8 cellular contexts compared by ENCODE assay signal in genomic region chr11:118918128-118918685, GRCh38. TPM values are rescaled to one million over a fixed set of nuclear protein-coding genes. Genes with fewer than 3 reads are reported as not detected.
A peak's percentile ranks its signal among the peaks of the same experiment; 100 is the strongest.
DNase-seq lines count a peak whose midpoint lies in the region; ATAC-seq and TF ChIP-seq lines count a peak whose summit lies in the region.

No MANE protein-coding gene starts in this region.

- DNase-seq in activated CD4-positive, alpha-beta T cell treated with anti-CD3 and anti-CD28 coated beads for 36 hours: peak; percentile 65
- DNase-seq in activated CD4-positive, alpha-beta T cell treated with anti-CD3 and anti-CD28 coated beads for 1 hour: no peak
- DNase-seq in NT2/D1 (ENCODE audit: low read depth, low spot score): no peak
- DNase-seq in central memory CD8-positive, alpha-beta T cell (ENCODE audit: low spot score in 2 of 2): no peak
- DNase-seq in left lung: peak; percentile 79 to 80
- peak; percentile 94 to 95 for DNase-seq in suprapubic skin (ENCODE audit: low spot score in 2 of 2)

- H3K4me1 Mint-ChIP-seq in activated CD4-positive, alpha-beta T cell treated with anti-CD3 and anti-CD28 coated beads for 36 hours: peaks cover 82% of the 10 kb centered on the region
- peaks cover 80% of the 10 kb centered on the region for H3K4me1 Mint-ChIP-seq in central memory CD8-positive, alpha-beta T cell

- H3K27ac ChIP-seq in left lung (peak overlapping the region; percentile 82 to 89), suprapubic skin (peak overlapping the region; percentile 96)

- TF ChIP-seq CTCF in left lung (IDR thresholded peaks at IDR 0.05): no peak
- peak in 1 of 2 donors; percentile 5 for TF ChIP-seq CTCF in suprapubic skin (IDR thresholded peaks at IDR 0.05)

- H3K36me3 Mint-ChIP-seq in activated CD4-positive, alpha-beta T cell treated with anti-CD3 and anti-CD28 coated beads for 36 hours (ENCODE audit: low read depth): peaks cover 11% of the 10 kb centered on the region
- H3K36me3 Mint-ChIP-seq in central memory CD8-positive, alpha-beta T cell (ENCODE audit: insufficient read depth): peaks cover 73% of the 10 kb centered on the region

- no peaks in the 10 kb centered on the region for H3K27me3 Mint-ChIP-seq in activated CD4-positive, alpha-beta T cell treated with anti-CD3 and anti-CD28 coated beads for 36 hours
- no peaks in the 10 kb centered on the region for H3K27me3 Mint-ChIP-seq in central memory CD8-positive, alpha-beta T cell

- H3K9me3 Mint-ChIP-seq in activated CD4-positive, alpha-beta T cell treated with anti-CD3 and anti-CD28 coated beads for 36 hours (ENCODE audit: low read depth): no peaks in the 10 kb centered on the region
- H3K9me3 Mint-ChIP-seq in central memory CD8-positive, alpha-beta T cell: no peaks in the 10 kb centered on the region

- POLR2A ChIA-PET in activated CD4-positive, alpha-beta T cell treated with anti-CD3 and anti-CD28 coated beads for 36 hours (lab: Charles Lee): interaction anchor here (0.7 kb wide), 1 partner anchor 100 kb away, joined by 3 read pairs; the partner anchor contains the start of genes RPS25 and TRAPPC4

- H3K27me3 ChIP-seq in NT2/D1 (ENCODE audit: insufficient read depth, insufficient read length): no peaks in the 10 kb centered on the region
- no peaks in the 10 kb centered on the region for H3K27me3 ChIP-seq in left lung
- H3K27me3 ChIP-seq in suprapubic skin: no peaks in the 10 kb centered on the region

- H3K4me3 ChIP-seq in NT2/D1 (ENCODE audit: insufficient read length, low read depth) (peak overlapping the region; percentile 46), left lung (peak overlapping the region in 1 of 2 donors; percentile 17), suprapubic skin (peak overlapping the region; percentile 93)

- TF ChIP-seq EP300 in suprapubic skin (IDR thresholded peaks at IDR 0.05): no peak

- H3K4me3 Mint-ChIP-seq in activated CD4-positive, alpha-beta T cell treated with anti-CD3 and anti-CD28 coated beads for 36 hours: peak overlapping the region; percentile 86
- H3K4me3 Mint-ChIP-seq in central memory CD8-positive, alpha-beta T cell: peak overlapping the region; percentile 84

- TF ChIP-seq POLR2A in suprapubic skin (IDR thresholded peaks at IDR 0.05): no peak

- 5% methylated on average over 14 of the region's 14 CpGs for WGBS in suprapubic skin

- peak overlapping the region; percentile 87 for H3K9ac ChIP-seq in NT2/D1 (ENCODE audit: insufficient read length, low read depth)

- no peaks in the 10 kb centered on the region for H3K9me3 ChIP-seq in NT2/D1 (ENCODE audit: insufficient read depth, low read length)
- H3K9me3 ChIP-seq in left lung: no peaks in the 10 kb centered on the region
- no peaks in the 10 kb centered on the region for H3K9me3 ChIP-seq in suprapubic skin

- intact Hi-C loops in activated CD4-positive, alpha-beta T cell treated with anti-CD3 and anti-CD28 coated beads for 36 hours (cut with DNase I, micrococcal nuclease): no loop called here
- intact Hi-C loops in left lung (cut with DNase I): no loop called here

- CTCF ChIA-PET in activated CD4-positive, alpha-beta T cell treated with anti-CD3 and anti-CD28 coated beads for 36 hours (lab: Charles Lee): interaction anchor here (1.7 kb wide), 1 partner anchor 8 kb away, joined by 5 read pairs; the partner anchor contains the start of gene BCL9L

- peak overlapping the region; percentile 100 for H3K27ac Mint-ChIP-seq in activated CD4-positive, alpha-beta T cell treated with anti-CD3 and anti-CD28 coated beads for 36 hours
- H3K27ac Mint-ChIP-seq in central memory CD8-positive, alpha-beta T cell (ENCODE audit: low read depth): peak overlapping the region; percentile 99

- ATAC-seq in activated CD4-positive, alpha-beta T cell treated with anti-CD3 and anti-CD28 coated beads for 36 hours: no peak
- ATAC-seq in central memory CD8-positive, alpha-beta T cell (replicated peaks; ENCODE audit: extremely low read depth, poor library complexity, severe bottlenecking): no peak
- ATAC-seq in left lung (peak; percentile 11), HG02885 (IDR thresholded peaks at IDR 0.05; ENCODE audit: poor library complexity, unreplicated experiment) (no peak), HG03354 (IDR thresholded peaks at IDR 0.05; ENCODE audit: poor library complexity, severe bottlenecking, unreplicated experiment) (no peak)

- peaks cover 47% of the 10 kb centered on the region for H3K4me1 ChIP-seq in NT2/D1 (ENCODE audit: insufficient read depth, insufficient read length)
- peaks cover 92 to 98% of the 10 kb centered on the region in 2 donors for H3K4me1 ChIP-seq in left lung
- H3K4me1 ChIP-seq in suprapubic skin: peaks cover 100% of the 10 kb centered on the region

- H3K36me3 ChIP-seq in NT2/D1 (ENCODE audit: insufficient read depth, insufficient read length, low read length) (peaks cover 16% of the 10 kb centered on the region), left lung (no peaks in the 10 kb centered on the region), suprapubic skin (no peaks in the 10 kb centered on the region)

RNA-seq across cellular contexts. Expression of gene BCL9L, which starts 7.5 kb away (rescaled TPM):
- total RNA-seq in activated CD4-positive, alpha-beta T cell treated with anti-CD3 and anti-CD28 coated beads for 36 hours: 10 to 100 TPM; 34.5 to 58.5 TPM
- 10 to 100 TPM; 79.4 to 88.9 TPM for total RNA-seq in left lung
- 10 to 100 TPM; 50.0 to 58.9 (median 56.3) TPM for total RNA-seq in suprapubic skin

RNA-seq across cellular contexts. Expression of gene CXCR5, which starts 34.5 kb away (rescaled TPM):
- total RNA-seq in activated CD4-positive, alpha-beta T cell treated with anti-CD3 and anti-CD28 coated beads for 36 hours: 10 to 100 TPM; 18.9 to 21.3 TPM
- total RNA-seq in left lung (under 1 TPM in 1 of 2 donors, not detected in 1; 0.10 TPM), suprapubic skin (not detected)

RNA-seq across cellular contexts. Expression of gene UPK2, which starts 37.9 kb away (rescaled TPM):
- under 1 TPM; 0.19 to 0.32 TPM for total RNA-seq in activated CD4-positive, alpha-beta T cell treated with anti-CD3 and anti-CD28 coated beads for 36 hours
- total RNA-seq in left lung (not detected), suprapubic skin (not detected)

RNA-seq across cellular contexts. Expression of gene FOXR1, which starts 53.4 kb away (rescaled TPM):
- not detected for total RNA-seq in activated CD4-positive, alpha-beta T cell treated with anti-CD3 and anti-CD28 coated beads for 36 hours
- not detected for total RNA-seq in left lung
- not detected for total RNA-seq in suprapubic skin

Comparison
In these comparisons a context has a peak if more than half of its experiments do, and no peak if none do; other contexts are left out.
1. DNase-seq: peak in activated CD4-positive, alpha-beta T cell treated with anti-CD3 and anti-CD28 coated beads for 36 hours (single experiment), left lung (2 of 2) and suprapubic skin (2 of 2); none in activated CD4-positive, alpha-beta T cell treated with anti-CD3 and anti-CD28 coated beads for 1 hour (single experiment), NT2/D1 (single experiment) and central memory CD8-positive, alpha-beta T cell (0 of 2).
2. RNA of gene CXCR5, which starts 34.5 kb away (total RNA-seq): 18.9 to 21.3 TPM in activated CD4-positive, alpha-beta T cell treated with anti-CD3 and anti-CD28 coated beads for 36 hours; 0.10 TPM in left lung and not detected in suprapubic skin; every median in the first group is over 10 times any median in the second.